17 cellular contexts compared by ENCODE assay signal in genomic region chr3:126344380-126345041, GRCh38. TPM values are rescaled to one million over a fixed set of nuclear protein-coding genes. Genes with fewer than 3 reads are reported as not detected.
DNase-seq lines count a peak whose midpoint lies in the region; ATAC-seq and TF ChIP-seq lines count a peak whose summit lies in the region.
"Had no signal": no experiment of that assay in that cellular context is flagged by ENCODE, and none has a peak within 500 bp of the region (broad histone marks: within the 10 kb centered on the region; RNA-seq: fewer than 3 reads in every experiment).

No MANE protein-coding gene starts in this region.

- H3K4me1 Mint-ChIP-seq in WTC11: peaks cover 5% of the 10 kb centered on the region; the same call in 1 of the 2 replicates
- no peaks in the 10 kb centered on the region for H3K4me1 Mint-ChIP-seq in activated CD8-positive, alpha-beta T cell treated with anti-CD3 and anti-CD28 coated beads, Interleukin-2, amount 10 ng/mL, durations not matched to agents 7 days and 5 days (ENCODE audit: low read depth)
- H3K4me1 Mint-ChIP-seq: nephron; stimulated activated naive B cell treated with anti-CD40 and anti-IgM and Interleukin-4, amounts not matched to agents 10 μg/mL and 1 μg/mL and 100 μg/mL, for 72 hours had no signal

- TF ChIP-seq CTCF in WTC11 (IDR thresholded peaks at IDR 0.05) (no peak), omental fat pad (IDR thresholded peaks at IDR 0.05) (no peak)

- no peaks in the 10 kb centered on the region for H3K36me3 Mint-ChIP-seq in WTC11
- H3K36me3 Mint-ChIP-seq in activated CD8-positive, alpha-beta T cell treated with anti-CD3 and anti-CD28 coated beads, Interleukin-2, amount 10 ng/mL, durations not matched to agents 7 days and 5 days (ENCODE audit: low read depth): no peaks in the 10 kb centered on the region
- H3K36me3 Mint-ChIP-seq: stimulated activated naive B cell treated with anti-CD40 and anti-IgM and Interleukin-4, amounts not matched to agents 10 μg/mL and 1 μg/mL and 100 μg/mL, for 72 hours had no signal

- H3K9me3 Mint-ChIP-seq in WTC11: no peaks in the 10 kb centered on the region
- no peaks in the 10 kb centered on the region for H3K9me3 Mint-ChIP-seq in activated CD8-positive, alpha-beta T cell treated with anti-CD3 and anti-CD28 coated beads, Interleukin-2, amount 10 ng/mL, durations not matched to agents 7 days and 5 days (ENCODE audit: insufficient read depth)
- H3K9me3 Mint-ChIP-seq: effector memory CD8-positive, alpha-beta T cell; nephron; stimulated activated naive B cell treated with anti-CD40 and anti-IgM and Interleukin-4, amounts not matched to agents 10 μg/mL and 1 μg/mL and 100 μg/mL, for 72 hours; T-helper 2 cell treated with Interferon-gamma antibody and Interleukin-4, amounts not matched to agents 5 μg/mL and 100 μg/mL, for 36 hours had no signal

- no peaks in the 10 kb centered on the region for H3K27me3 Mint-ChIP-seq in WTC11 (ENCODE audit: low read depth)
- no peaks in the 10 kb centered on the region for H3K27me3 Mint-ChIP-seq in activated CD8-positive, alpha-beta T cell treated with anti-CD3 and anti-CD28 coated beads, Interleukin-2, amount 10 ng/mL, durations not matched to agents 7 days and 5 days (ENCODE audit: low read depth)

- CTCF ChIA-PET in WTC11 (lab: Charles Lee): no interaction called here
- CTCF ChIA-PET in activated CD8-positive, alpha-beta T cell treated with anti-CD3 and anti-CD28 coated beads, Interleukin-2, amount 10 ng/mL, durations not matched to agents 7 days and 5 days (lab: Charles Lee): no interaction called here

- ATAC-seq in WTC11 (no peak), omental fat pad (ENCODE audit: low FRiP score) (no peak)
- no peak for ATAC-seq in activated CD8-positive, alpha-beta T cell treated with anti-CD3 and anti-CD28 coated beads, Interleukin-2, amount 10 ng/mL, durations not matched to agents 7 days and 5 days
- ATAC-seq: effector memory CD8-positive, alpha-beta T cell; stimulated activated naive B cell treated with anti-CD40 and anti-IgM and Interleukin-4, amounts not matched to agents 10 μg/mL and 1 μg/mL and 100 μg/mL, for 72 hours had no signal

- POLR2A ChIA-PET in WTC11 (lab: Charles Lee): no interaction called here
- POLR2A ChIA-PET in activated CD8-positive, alpha-beta T cell treated with anti-CD3 and anti-CD28 coated beads, Interleukin-2, amount 10 ng/mL, durations not matched to agents 7 days and 5 days (lab: Charles Lee): no interaction called here

- H3K27ac ChIP-seq in substantia nigra (ENCODE audit: low read depth, low read length, poor library complexity, severe bottlenecking): peak overlapping the region; percentile 35

- H3K27ac Mint-ChIP-seq in WTC11: no peak overlapping the region
- no peak overlapping the region for H3K27ac Mint-ChIP-seq in activated CD8-positive, alpha-beta T cell treated with anti-CD3 and anti-CD28 coated beads, Interleukin-2, amount 10 ng/mL, durations not matched to agents 7 days and 5 days
- H3K27ac Mint-ChIP-seq: effector memory CD8-positive, alpha-beta T cell; nephron; stimulated activated naive B cell treated with anti-CD40 and anti-IgM and Interleukin-4, amounts not matched to agents 10 μg/mL and 1 μg/mL and 100 μg/mL, for 72 hours; T-helper 2 cell treated with Interferon-gamma antibody and Interleukin-4, amounts not matched to agents 5 μg/mL and 100 μg/mL, for 36 hours had no signal

- H3K4me3 Mint-ChIP-seq in WTC11: no peak overlapping the region
- no peak overlapping the region for H3K4me3 Mint-ChIP-seq in activated CD8-positive, alpha-beta T cell treated with anti-CD3 and anti-CD28 coated beads, Interleukin-2, amount 10 ng/mL, durations not matched to agents 7 days and 5 days
- H3K4me3 Mint-ChIP-seq: effector memory CD8-positive, alpha-beta T cell; nephron; stimulated activated naive B cell treated with anti-CD40 and anti-IgM and Interleukin-4, amounts not matched to agents 10 μg/mL and 1 μg/mL and 100 μg/mL, for 72 hours; T-helper 2 cell treated with Interferon-gamma antibody and Interleukin-4, amounts not matched to agents 5 μg/mL and 100 μg/mL, for 36 hours had no signal

- DNase-seq in activated effector memory CD4-positive, alpha-beta T cell treated with anti-CD3 and anti-CD28 coated beads, Interleukin-2, amount 50 U/mL, for 16 hours: peak; percentile 54
- DNase-seq in activated effector memory CD4-positive, alpha-beta T cell treated with Interleukin-2 at 50 U/mL for 16 hours: no peak
- DNase-seq in WTC11 (ENCODE audit: low spot score) (peak; percentile 8), mesenteric fat pad (ENCODE audit: low spot score) (peak; percentile 85), substantia nigra (lab: John Stamatoyannopoulos, UW) (no peak), omental fat pad (ENCODE audit: low spot score) (no peak), cerebellar cortex (ENCODE audit: low spot score) (no peak)
- no peak for DNase-seq in activated CD8-positive, alpha-beta T cell treated with anti-CD3 and anti-CD28 coated beads, Interleukin-2, amount 10 ng/mL, durations not matched to agents 7 days and 5 days
- DNase-seq: DMS153; effector memory CD8-positive, alpha-beta T cell; mesenchymal stem cell; NCI-H69; OCI-M1; stimulated activated naive B cell treated with anti-CD40 and anti-IgM and Interleukin-4, amounts not matched to agents 10 μg/mL and 1 μg/mL and 100 μg/mL, for 72 hours had no signal

TF ChIP-seq in WTC11, 78 proteins besides CTCF, POLR2A, EP300 and RAD21 (continues in another document):
- TF ChIP-seq TP53 (CRISPR knock-in tag; IDR thresholded peaks at IDR 0.05): no peak
- no peak for TF ChIP-seq NFATC4 (CRISPR knock-in tag; IDR thresholded peaks at IDR 0.05)
- TF ChIP-seq, protein P1, sequence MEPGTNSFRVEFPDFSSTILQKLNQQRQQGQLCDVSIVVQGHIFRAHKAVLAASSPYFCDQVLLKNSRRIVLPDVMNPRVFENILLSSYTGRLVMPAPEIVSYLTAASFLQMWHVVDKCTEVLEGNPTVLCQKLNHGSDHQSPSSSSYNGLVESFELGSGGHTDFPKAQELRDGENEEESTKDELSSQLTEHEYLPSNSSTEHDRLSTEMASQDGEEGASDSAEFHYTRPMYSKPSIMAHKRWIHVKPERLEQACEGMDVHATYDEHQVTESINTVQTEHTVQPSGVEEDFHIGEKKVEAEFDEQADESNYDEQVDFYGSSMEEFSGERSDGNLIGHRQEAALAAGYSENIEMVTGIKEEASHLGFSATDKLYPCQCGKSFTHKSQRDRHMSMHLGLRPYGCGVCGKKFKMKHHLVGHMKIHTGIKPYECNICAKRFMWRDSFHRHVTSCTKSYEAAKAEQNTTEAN (CRISPR knock-in tag; IDR thresholded peaks at IDR 0.05): no peak
- no peak for TF ChIP-seq RELA (CRISPR knock-in tag; IDR thresholded peaks at IDR 0.05; ENCODE audit: borderline replicate concordance)
- no peak for TF ChIP-seq ZNF416 (CRISPR knock-in tag; IDR thresholded peaks at IDR 0.05)
- TF ChIP-seq ZNF281 (CRISPR knock-in tag; IDR thresholded peaks at IDR 0.05): no peak
- TF ChIP-seq, protein P2, sequence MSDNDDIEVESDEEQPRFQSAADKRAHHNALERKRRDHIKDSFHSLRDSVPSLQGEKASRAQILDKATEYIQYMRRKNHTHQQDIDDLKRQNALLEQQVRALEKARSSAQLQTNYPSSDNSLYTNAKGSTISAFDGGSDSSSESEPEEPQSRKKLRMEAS (CRISPR knock-in tag; IDR thresholded peaks at IDR 0.05): no peak
- TF ChIP-seq, protein P3, sequence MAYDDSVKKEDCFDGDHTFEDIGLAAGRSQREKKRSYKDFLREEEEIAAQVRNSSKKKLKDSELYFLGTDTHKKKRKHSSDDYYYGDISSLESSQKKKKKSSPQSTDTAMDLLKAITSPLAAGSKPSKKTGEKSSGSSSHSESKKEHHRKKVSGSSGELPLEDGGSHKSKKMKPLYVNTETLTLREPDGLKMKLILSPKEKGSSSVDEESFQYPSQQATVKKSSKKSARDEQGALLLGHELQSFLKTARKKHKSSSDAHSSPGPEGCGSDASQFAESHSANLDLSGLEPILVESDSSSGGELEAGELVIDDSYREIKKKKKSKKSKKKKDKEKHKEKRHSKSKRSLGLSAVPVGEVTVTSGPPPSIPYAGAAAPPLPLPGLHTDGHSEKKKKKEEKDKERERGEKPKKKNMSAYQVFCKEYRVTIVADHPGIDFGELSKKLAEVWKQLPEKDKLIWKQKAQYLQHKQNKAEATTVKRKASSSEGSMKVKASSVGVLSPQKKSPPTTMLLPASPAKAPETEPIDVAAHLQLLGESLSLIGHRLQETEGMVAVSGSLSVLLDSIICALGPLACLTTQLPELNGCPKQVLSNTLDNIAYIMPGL (CRISPR knock-in tag; IDR thresholded peaks at IDR 0.05): no peak
- no peak for TF ChIP-seq TEAD1 (CRISPR knock-in tag; IDR thresholded peaks at IDR 0.05)

RNA-seq across cellular contexts. Expression of gene KLF15, which starts 12.7 kb away (rescaled TPM):
- total RNA-seq in WTC11 (2021) (12.1 to 14.7 TPM (median 13.0 TPM) in 3 replicates), mesenteric fat pad (53.8 TPM), omental fat pad (10 to 100 TPM; 22.3 to 73.1 (median 59.9) TPM)
- total RNA-seq in activated CD8-positive, alpha-beta T cell treated with anti-CD3 and anti-CD28 coated beads, Interleukin-2, amount 10 ng/mL, durations not matched to agents 7 days and 5 days: not detected

RNA-seq across cellular contexts. Expression of gene CFAP100, which starts 50.2 kb away (rescaled TPM):
- total RNA-seq in WTC11 (2021): 0.41 TPM in 1 of 3 replicates, not detected in the others
- total RNA-seq in mesenteric fat pad: not detected
- total RNA-seq in activated CD8-positive, alpha-beta T cell treated with anti-CD3 and anti-CD28 coated beads, Interleukin-2, amount 10 ng/mL, durations not matched to agents 7 days and 5 days: not detected
- not detected for total RNA-seq in omental fat pad
- total RNA-seq: SK-MEL-5 had no signal

Comparison
In these comparisons a context has a peak if more than half of its experiments do, and no peak if none do; other contexts are left out.
1. DNase-seq: peak in activated effector memory CD4-positive, alpha-beta T cell treated with anti-CD3 and anti-CD28 coated beads, Interleukin-2, amount 50 U/mL, for 16 hours (single experiment), WTC11 (single experiment) and mesenteric fat pad (single experiment); none in activated effector memory CD4-positive, alpha-beta T cell treated with Interleukin-2 at 50 U/mL for 16 hours (single experiment), substantia nigra (0 of 49), activated CD8-positive, alpha-beta T cell treated with anti-CD3 and anti-CD28 coated beads, Interleukin-2, amount 10 ng/mL, durations not matched to agents 7 days and 5 days (single experiment), omental fat pad (single experiment) and cerebellar cortex (single experiment).
2. RNA of gene KLF15, which starts 12.7 kb away (total RNA-seq): 22.3 to 73.1 TPM in omental fat pad, 53.8 TPM in mesenteric fat pad (single experiment) and 12.1 to 14.7 TPM in WTC11; not detected in activated CD8-positive, alpha-beta T cell treated with anti-CD3 and anti-CD28 coated beads, Interleukin-2, amount 10 ng/mL, durations not matched to agents 7 days and 5 days; every median in the first group is over 10 times any median in the second.